1 cellular context compared by ENCODE assay signal in genomic region chr4:139177049-139177887, GRCh38.
TF ChIP-seq lines count a peak whose summit lies in the region.

ELF2 (minus strand) TSS chr4:139177218; CDS start chr4:139137701, 39,517 bp downstream.

TF ChIP-seq in HEK293, 187 proteins besides CTCF, POLR2A, EP300 and RAD21 (continued from another document and continues in another):
- no peak for TF ChIP-seq ZSCAN4 (tag by site-specific recombination; IDR thresholded peaks at IDR 0.05)
- peak; percentile 82 for TF ChIP-seq SP3 (tag by site-specific recombination; IDR thresholded peaks at IDR 0.05)
- TF ChIP-seq ZNF341 (tag by site-specific recombination; IDR thresholded peaks at IDR 0.05; ENCODE audit: low read depth) = peak; percentile 67; the same call in 1 of the 2 replicates
- no peak for TF ChIP-seq ZNF571 (tag by site-specific recombination; IDR thresholded peaks at IDR 0.05)
- TF ChIP-seq ZNF10 (tag by site-specific recombination; IDR thresholded peaks at IDR 0.05) = peak; percentile 33; the same call in 1 of the 2 replicates
- peak; percentile 85 for TF ChIP-seq ZEB2 (tag by site-specific recombination; IDR thresholded peaks at IDR 0.05)
- peak; percentile 71 for TF ChIP-seq ZBTB26 (tag by site-specific recombination; optimal IDR thresholded peaks at IDR 0.05)
- peak; percentile 69; the same call in 1 of the 2 replicates for TF ChIP-seq KLF16 (tag by site-specific recombination; IDR thresholded peaks at IDR 0.05)
- no peak for TF ChIP-seq OSR2 (tag by site-specific recombination; IDR thresholded peaks at IDR 0.05)
- TF ChIP-seq ZNF433 (tag by site-specific recombination; IDR thresholded peaks at IDR 0.05; ENCODE audit: low read depth) = no peak
- no peak for TF ChIP-seq ZNF596 (tag by site-specific recombination; IDR thresholded peaks at IDR 0.05)
- TF ChIP-seq ZNF239 (tag by site-specific recombination; IDR thresholded peaks at IDR 0.05) = no peak
- peak; percentile 84 for TF ChIP-seq ZBTB20 (tag by site-specific recombination; IDR thresholded peaks at IDR 0.05)
- no peak for TF ChIP-seq ZNF558 (tag by site-specific recombination; IDR thresholded peaks at IDR 0.05)
- peak; percentile 50 for TF ChIP-seq ZNF692 (tag by site-specific recombination; IDR thresholded peaks at IDR 0.05)
- TF ChIP-seq ZFP41 (tag by site-specific recombination; IDR thresholded peaks at IDR 0.05; ENCODE audit: borderline replicate concordance) = no peak
- no peak for TF ChIP-seq ZNF148 (tag by site-specific recombination; IDR thresholded peaks at IDR 0.05; ENCODE audit: borderline replicate concordance)
- TF ChIP-seq ZNF398 (tag by site-specific recombination; IDR thresholded peaks at IDR 0.05) = peak; percentile 86
- peak; percentile 45 for TF ChIP-seq ZNF335 (tag by site-specific recombination; conservative IDR thresholded peaks at IDR 0.05)
- TF ChIP-seq ZSCAN16 (tag by site-specific recombination; IDR thresholded peaks at IDR 0.05) = no peak
- peak; percentile 73 for TF ChIP-seq SP2 (tag by site-specific recombination; IDR thresholded peaks at IDR 0.05)
- peak; percentile 93 for TF ChIP-seq KLF8 (tag by site-specific recombination; IDR thresholded peaks at IDR 0.05)
- peak; percentile 68 for TF ChIP-seq WT1 (tag by site-specific recombination; IDR thresholded peaks at IDR 0.05)
- TF ChIP-seq ZNF704 (tag by site-specific recombination; IDR thresholded peaks at IDR 0.05) = 0 out of 2 replicates have a peak, but pooled peaks have one; percentile 59
- TF ChIP-seq ZNF521 (tag by site-specific recombination; IDR thresholded peaks at IDR 0.05) = no peak
- TF ChIP-seq ZBTB10 (tag by site-specific recombination; IDR thresholded peaks at IDR 0.05) = peak; percentile 95
- TF ChIP-seq ZNF610 (tag by site-specific recombination; IDR thresholded peaks at IDR 0.05; ENCODE audit: borderline replicate concordance) = no peak
- TF ChIP-seq EGR2 (tag by site-specific recombination; IDR thresholded peaks at IDR 0.05; ENCODE audit: low read depth) = peak; percentile 62
- TF ChIP-seq ZNF221 (tag by site-specific recombination; IDR thresholded peaks at IDR 0.05; ENCODE audit: borderline replicate concordance) = no peak
- no peak for TF ChIP-seq ZNF664 (tag by site-specific recombination; IDR thresholded peaks at IDR 0.05)
- TF ChIP-seq ZNF423 (tag by site-specific recombination; IDR thresholded peaks at IDR 0.05) = 0 out of 2 replicates have a peak, but pooled peaks have one; percentile 69
- TF ChIP-seq ZNF138 (tag by site-specific recombination; IDR thresholded peaks at IDR 0.05; ENCODE audit: borderline replicate concordance) = no peak
- TF ChIP-seq OVOL3 (tag by site-specific recombination; IDR thresholded peaks at IDR 0.05) = no peak
- no peak for TF ChIP-seq ZNF416 (tag by site-specific recombination; IDR thresholded peaks at IDR 0.05)
- peak; percentile 72 for TF ChIP-seq ZBTB17 (tag by site-specific recombination; IDR thresholded peaks at IDR 0.05)
- TF ChIP-seq ZNF585B (tag by site-specific recombination; IDR thresholded peaks at IDR 0.05) = no peak
- peak; percentile 54; the same call in 1 of the 2 replicates for TF ChIP-seq INSM2 (tag by site-specific recombination; IDR thresholded peaks at IDR 0.05)
- no peak for TF ChIP-seq ZNF211 (tag by site-specific recombination; IDR thresholded peaks at IDR 0.05; ENCODE audit: low read depth)
- TF ChIP-seq ZNF223 (tag by site-specific recombination; IDR thresholded peaks at IDR 0.05) = no peak
- TF ChIP-seq ZNF654 (tag by site-specific recombination; IDR thresholded peaks at IDR 0.05; ENCODE audit: low read depth) = no peak
- peak; percentile 50; the same call in 1 of the 2 replicates for TF ChIP-seq ZNF843 (tag by site-specific recombination; IDR thresholded peaks at IDR 0.05)
- TF ChIP-seq ZNF488 (tag by site-specific recombination; IDR thresholded peaks at IDR 0.05) = no peak
- peak; percentile 50 for TF ChIP-seq ZXDB (tag by site-specific recombination; IDR thresholded peaks at IDR 0.05)
- TF ChIP-seq ZNF140 (tag by site-specific recombination; IDR thresholded peaks at IDR 0.05) = no peak
- no peak for TF ChIP-seq BCL11B (tag by site-specific recombination; IDR thresholded peaks at IDR 0.05; ENCODE audit: low read depth)
- peak; percentile 50 for TF ChIP-seq ZBTB8A (tag by site-specific recombination; IDR thresholded peaks at IDR 0.05)
- TF ChIP-seq PRDM10 (tag by site-specific recombination; IDR thresholded peaks at IDR 0.05) = 0 out of 2 replicates have a peak, but pooled peaks have one; percentile 25
